ENCODE assay signal across 8 cellular contexts in the genomic region with DNA sequence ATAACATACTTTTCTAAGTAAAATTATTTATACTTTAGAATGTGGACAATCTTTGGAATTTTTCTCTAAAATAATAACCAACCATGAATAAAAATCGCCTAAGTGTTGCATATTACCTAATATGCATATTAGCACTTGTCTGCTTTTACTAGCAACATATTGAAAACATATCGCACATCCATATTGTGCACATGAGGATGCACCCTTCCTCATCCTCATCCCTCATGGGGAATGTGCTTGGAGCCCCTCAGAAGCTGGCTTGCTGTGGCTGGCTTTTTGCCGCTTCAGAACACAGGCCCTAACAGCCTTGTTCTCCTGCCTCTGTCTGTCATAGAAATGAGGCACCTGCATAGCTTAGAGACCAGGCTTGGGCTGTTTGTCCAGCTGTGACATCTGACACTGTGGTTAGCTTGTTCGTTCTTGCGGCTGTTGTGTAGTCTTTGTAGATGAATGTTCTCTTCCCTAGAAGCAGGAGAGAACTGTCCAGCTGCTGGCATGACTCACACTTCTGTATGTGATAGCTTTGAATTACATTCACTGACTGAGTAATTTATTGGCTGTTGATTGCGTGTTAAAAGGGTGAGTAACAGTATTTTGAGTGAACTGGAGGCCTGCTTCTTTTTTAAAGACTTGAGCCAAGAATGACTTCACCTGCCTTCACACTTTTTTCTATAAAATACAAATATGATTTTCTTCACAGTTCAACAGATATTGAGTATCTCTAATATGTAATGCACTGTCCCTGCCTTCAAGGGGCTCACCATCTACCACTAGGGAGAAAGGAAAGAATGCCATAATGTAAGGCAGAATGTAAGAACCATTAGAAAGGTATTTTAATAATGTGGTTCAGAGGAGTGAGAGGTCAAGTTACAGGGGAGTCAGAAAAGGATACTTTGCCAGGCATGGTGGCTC.
A peak's percentile ranks its signal among the peaks of the same experiment; 100 is the strongest.
DNase-seq lines count a peak whose midpoint lies in the region; ATAC-seq, FAIRE-seq and TF ChIP-seq lines count a peak whose summit lies in the region.

No MANE protein-coding gene starts in this region.

- WGBS in gastroesophageal sphincter (ENCODE audit: low coverage in 1 of 2), 2 donors: 54 to 81% methylated on average over 3 to 6 of the region's 6 CpGs

- H3K4me1 ChIP-seq in gastroesophageal sphincter (peaks cover 0 to 13% (median 0%) of the 10 kb centered on the region in 3 donors), gastrocnemius medialis (peaks cover 4 to 7% of the 10 kb centered on the region in 2 donors)

- intact Hi-C loops in gastrocnemius medialis (cut with DNase I; ENCODE audit: low total_unique reads): loop anchor here (5.0 kb wide), 2 partner anchors 120 to 290 kb away; a partner anchor contains a TSS

- no peak overlapping the region for H3K4me3 ChIP-seq in gastroesophageal sphincter
- H3K4me3 ChIP-seq in gastrocnemius medialis: no peak overlapping the region

- H3K36me3 ChIP-seq in gastroesophageal sphincter: peaks cover 0 to 6% of the 10 kb centered on the region in 2 donors
- no peaks in the 10 kb centered on the region for H3K36me3 ChIP-seq in gastrocnemius medialis

- TF ChIP-seq POLR2A in H54 (IDR thresholded peaks at IDR 0.05; ENCODE audit: low read depth, low read length) (no peak), gastroesophageal sphincter (IDR thresholded peaks at IDR 0.05) (no peak), gastrocnemius medialis (IDR thresholded peaks at IDR 0.05) (no peak)

- peak; percentile 73 for ATAC-seq in gastroesophageal sphincter
- peak; percentile 100 for ATAC-seq in gastrocnemius medialis

- in situ Hi-C loops in gastrocnemius medialis (cut with MboI; ENCODE audit: low sequenced_read_pairs in 4 of 4): loop anchor here in 2 of 4 donors (10.0 kb wide), 2 partner anchors 237 to 247 kb away; no protein-coding TSS in a partner anchor

- no peak for TF ChIP-seq EP300 in gastroesophageal sphincter (IDR thresholded peaks at IDR 0.05)

- no peaks in the 10 kb centered on the region for H3K27me3 ChIP-seq in gastroesophageal sphincter
- no peaks in the 10 kb centered on the region for H3K27me3 ChIP-seq in gastrocnemius medialis

- TF ChIP-seq CTCF in gastroesophageal sphincter (IDR thresholded peaks at IDR 0.05): no peak
- TF ChIP-seq CTCF in gastrocnemius medialis (IDR thresholded peaks at IDR 0.05 in 4 of 5, conservative IDR thresholded peaks at IDR 0.05 in 1 of 5): no peak

- peak; percentile 8 for DNase-seq in activated T-cell treated with anti-CD3 and anti-CD28 coated beads for 48 hours (ENCODE audit: low read depth)
- DNase-seq in activated T-cell treated with anti-CD3 and anti-CD28 coated beads for 4 hours: no peak
- DNase-seq in H54 (ENCODE audit: insufficient read length, low spot score): peak; percentile 28
- peak; percentile 89 to 90 for DNase-seq in Kasumi-1 (lab: John Stamatoyannopoulos, UW)
- DNase-seq in SIG-M5 treated with dmso at 0.1 percent for 504 hours (lab: John Stamatoyannopoulos, UW; ENCODE audit: unreplicated experiment): peak; percentile 81
- peak; percentile 79 to 81 for DNase-seq in gastrocnemius medialis
- DNase-seq in activated effector memory CD4-positive, alpha-beta T cell treated with anti-CD3 and anti-CD28 coated beads, Interleukin-2, amount 50 U/mL, for 16 hours: no peak

- peak; percentile 98 for FAIRE-seq in H54 (lab: Jason Lieb, UNC)

- H3K9me3 ChIP-seq in gastroesophageal sphincter: no peaks in the 10 kb centered on the region
- H3K9me3 ChIP-seq in gastrocnemius medialis: no peaks in the 10 kb centered on the region

- H3K27ac ChIP-seq in gastroesophageal sphincter (no peak overlapping the region), gastrocnemius medialis (peak overlapping the region in 3 of 4 donors; percentile 48 to 70 (median 58))

Comparison
In these comparisons a context has a peak if more than half of its experiments do, and no peak if none do; other contexts are left out.
1. DNase-seq: peak in activated T-cell treated with anti-CD3 and anti-CD28 coated beads for 48 hours (single experiment), H54 (single experiment), Kasumi-1 (2 of 2), SIG-M5 treated with dmso at 0.1 percent for 504 hours (single experiment) and gastrocnemius medialis (2 of 2); none in activated T-cell treated with anti-CD3 and anti-CD28 coated beads for 4 hours (single experiment) and activated effector memory CD4-positive, alpha-beta T cell treated with anti-CD3 and anti-CD28 coated beads, Interleukin-2, amount 50 U/mL, for 16 hours (single experiment).
2. H3K27ac ChIP-seq: peak in gastrocnemius medialis (3 of 4); none in gastroesophageal sphincter (0 of 4).